ENCODE assay signal across 6 cellular contexts in the genomic region with DNA sequence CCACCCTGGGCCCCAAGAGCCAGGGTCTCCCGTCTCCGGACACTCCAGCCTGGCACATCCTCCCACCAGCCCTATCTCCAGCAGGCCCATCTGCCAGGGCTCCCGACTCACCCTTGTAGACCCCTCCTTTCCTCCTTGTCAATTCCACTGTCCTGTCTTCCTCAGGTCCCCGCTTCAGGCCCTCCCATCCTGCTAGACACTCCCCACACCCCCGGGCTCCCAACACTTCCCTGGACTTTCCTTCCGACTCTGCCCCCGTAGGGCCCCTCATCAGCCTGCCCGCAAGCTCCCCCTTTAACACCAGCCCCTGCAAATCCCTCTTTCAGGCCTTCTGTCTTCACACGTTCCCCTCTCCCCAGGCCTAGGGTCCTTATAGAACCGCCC. TPM values are rescaled to one million over a fixed set of nuclear protein-coding genes. Genes with fewer than 3 reads are reported as not detected.
A peak's percentile ranks its signal among the peaks of the same experiment; 100 is the strongest.
DNase-seq lines count a peak whose midpoint lies in the region; ATAC-seq, FAIRE-seq and TF ChIP-seq lines count a peak whose summit lies in the region.

No MANE protein-coding gene starts in this region.

- H3K9me2 ChIP-seq in OCI-LY1 (ENCODE audit: low read depth, low read length), result no peaks in the 10 kb centered on the region

- H3K4me2 ChIP-seq in OCI-LY1 (ENCODE audit: low read length), result peak overlapping the region; percentile 86
- H3K4me2 ChIP-seq in smooth muscle cell, result peak overlapping the region; percentile 86

- peak overlapping the region; percentile 92; the same call in 1 of the 2 replicates for H3K9ac ChIP-seq in OCI-LY1 (ENCODE audit: low read length)
- no peak overlapping the region for H3K9ac ChIP-seq in smooth muscle cell (ENCODE audit: low read depth)
- H3K9ac ChIP-seq in kidney (ENCODE audit: low read length in 2 of 2), result no peak overlapping the region

- H3K4me3 Mint-ChIP-seq in effector memory CD8-positive, alpha-beta T cell, result peak overlapping the region; percentile 85 to 89

- H3K9me3 Mint-ChIP-seq in effector memory CD8-positive, alpha-beta T cell, result no peaks in the 10 kb centered on the region

- no peaks in the 10 kb centered on the region for H3K27me3 ChIP-seq in OCI-LY1 (ENCODE audit: insufficient read depth, low read length)
- H3K27me3 ChIP-seq in smooth muscle cell (ENCODE audit: low read depth), result no peaks in the 10 kb centered on the region

- H3K9me3 ChIP-seq in OCI-LY1 (ENCODE audit: low read length), result no peaks in the 10 kb centered on the region
- H3K9me3 ChIP-seq in smooth muscle cell (replicated peaks; ENCODE audit: low read depth), result no peaks in the 10 kb centered on the region
- no peaks in the 10 kb centered on the region for H3K9me3 ChIP-seq in kidney (ENCODE audit: control insufficient read depth in 1 of 2, low read length in 2 of 2)

- peaks cover 8 to 16% of the 10 kb centered on the region in 2 donors for H3K4me1 Mint-ChIP-seq in effector memory CD8-positive, alpha-beta T cell (ENCODE audit: low read depth in 2 of 2)

- H3K27ac Mint-ChIP-seq in effector memory CD8-positive, alpha-beta T cell, result peak overlapping the region; percentile 93 to 98

- no peaks in the 10 kb centered on the region for H3K27me3 Mint-ChIP-seq in effector memory CD8-positive, alpha-beta T cell

- H3K36me3 ChIP-seq in OCI-LY1 (ENCODE audit: insufficient read depth, low read length) (peaks cover 8% of the 10 kb centered on the region; the same call in 1 of the 2 replicates), smooth muscle cell (ENCODE audit: low read depth) (no peaks in the 10 kb centered on the region), kidney (ENCODE audit: control insufficient read depth in 1 of 2, insufficient read depth in 2 of 2, low read length in 2 of 2) (peaks cover 0 to 9% of the 10 kb centered on the region in 2 donors)

- H3K79me2 ChIP-seq in OCI-LY1 (ENCODE audit: insufficient read depth, low read length) (no peaks in the 10 kb centered on the region; the same call in 1 of the 2 replicates), smooth muscle cell (ENCODE audit: low read depth) (peaks cover 7% of the 10 kb centered on the region)

- ATAC-seq in effector memory CD8-positive, alpha-beta T cell (replicated peaks), result no peak
- ATAC-seq in HG02610 (IDR thresholded peaks at IDR 0.05; ENCODE audit: unreplicated experiment), result no peak

- DNase-seq in effector memory CD8-positive, alpha-beta T cell, result no peak
- DNase-seq in smooth muscle cell (lab: John Stamatoyannopoulos, UW; ENCODE audit: unreplicated experiment), result no peak
- DNase-seq in kidney, result no peak
- no peak for DNase-seq in NK-92 treated with Interleukin-12 subunit alpha and Interleukin-12 subunit beta, amount 100 ng/mL, for 24 hours (lab: John Stamatoyannopoulos, UW)

- no peak overlapping the region for H3K27ac ChIP-seq in OCI-LY1 (ENCODE audit: low read depth, low read length, poor library complexity, severe bottlenecking)
- H3K27ac ChIP-seq in smooth muscle cell (ENCODE audit: low read depth), result no peak overlapping the region
- no peak overlapping the region for H3K27ac ChIP-seq in kidney (ENCODE audit: low read depth in 2 of 2, low read length in 2 of 2)

- TF ChIP-seq CTCF in OCI-LY1 (IDR thresholded peaks at IDR 0.05; ENCODE audit: low read length) (no peak), smooth muscle cell (IDR thresholded peaks at IDR 0.05; ENCODE audit: borderline replicate concordance, insufficient read depth, poor library complexity, severe bottlenecking) (no peak), kidney (IDR thresholded peaks at IDR 0.05; ENCODE audit: borderline replicate concordance, extremely low read depth, insufficient read depth) (no peak)

- intact Hi-C loops in kidney (cut with DNase I), result no loop called here

- H2AFZ ChIP-seq in OCI-LY1 (ENCODE audit: low read length) (no peak overlapping the region), smooth muscle cell (ENCODE audit: low read depth) (no peak overlapping the region)

- peaks cover 20% of the 10 kb centered on the region for H3K36me3 Mint-ChIP-seq in effector memory CD8-positive, alpha-beta T cell (ENCODE audit: insufficient read depth)

- H3F3A ChIP-seq in OCI-LY1 (ENCODE audit: insufficient read depth, low read length) (no peaks in the 10 kb centered on the region), smooth muscle cell (ENCODE audit: low read depth) (no peaks in the 10 kb centered on the region)

- H4K20me1 ChIP-seq in OCI-LY1 (ENCODE audit: insufficient read depth, low read length) (no peaks in the 10 kb centered on the region), smooth muscle cell (ENCODE audit: low read depth) (no peaks in the 10 kb centered on the region)

- peak overlapping the region; percentile 97 for H3K4me3 ChIP-seq in OCI-LY1 (ENCODE audit: low read depth, low read length, poor library complexity, severe bottlenecking)
- peak overlapping the region; percentile 71 for H3K4me3 ChIP-seq in smooth muscle cell
- peak overlapping the region in 1 of 2 donors; percentile 64 for H3K4me3 ChIP-seq in kidney (ENCODE audit: low read length in 2 of 2)

- WGBS in smooth muscle cell (ENCODE audit: low lambda C conversion rate), result 83% methylated on average over 10 of the region's 10 CpGs

- peaks cover 17% of the 10 kb centered on the region for H3K4me1 ChIP-seq in OCI-LY1 (ENCODE audit: insufficient read depth, low read length, severe bottlenecking)
- no peaks in the 10 kb centered on the region for H3K4me1 ChIP-seq in smooth muscle cell (ENCODE audit: low read depth)
- H3K4me1 ChIP-seq in kidney (ENCODE audit: control insufficient read depth in 1 of 2, insufficient read depth in 1 of 2, low read depth in 1 of 2, low read length in 2 of 2), result peaks cover 0 to 4% of the 10 kb centered on the region in 2 donors

- no peak for FAIRE-seq in kidney (lab: Jason Lieb, UNC)

RNA-seq across cellular contexts. Expression of a gene that starts 1.1 kb away (rescaled TPM):
- total RNA-seq in smooth muscle cell (21.3 and 43.6 TPM in 2 replicates), kidney (24.0 TPM)
- polyA plus RNA-seq in smooth muscle cell (134 and 143 TPM in 2 replicates), kidney (ENCODE audit: insufficient read depth, low read depth, low replicate concordance) (47.9 TPM)

RNA-seq across cellular contexts. Expression of a gene that starts 7.0 kb away (rescaled TPM):
- total RNA-seq in smooth muscle cell (31.4 and 39.6 TPM in 2 replicates), kidney (67.4 TPM)
- polyA plus RNA-seq in smooth muscle cell (38.9 and 49.1 TPM in 2 replicates), kidney (ENCODE audit: insufficient read depth, low read depth, low replicate concordance) (72.4 TPM)

RNA-seq across cellular contexts. Expression of a gene that starts 13.9 kb away (rescaled TPM):
- 1.3 and 2.0 TPM in 2 replicates for total RNA-seq in smooth muscle cell
- 5.4 and 9.9 TPM in 2 replicates for polyA plus RNA-seq in smooth muscle cell
- 13.7 TPM for total RNA-seq in kidney
- 5.2 TPM for polyA plus RNA-seq in kidney (ENCODE audit: insufficient read depth, low read depth, low replicate concordance)

RNA-seq across cellular contexts. Expression of a gene that starts 29.5 kb away (rescaled TPM):
- total RNA-seq in smooth muscle cell (23.6 and 27.0 TPM in 2 replicates), kidney (47.3 TPM)
- polyA plus RNA-seq in smooth muscle cell (35.2 and 40.7 TPM in 2 replicates), kidney (ENCODE audit: insufficient read depth, low read depth, low replicate concordance) (32.8 TPM)

RNA-seq across cellular contexts. Expression of a gene that starts 50.8 kb away (rescaled TPM):
- total RNA-seq in smooth muscle cell (15.5 and 28.0 TPM in 2 replicates), kidney (20.4 TPM)
- polyA plus RNA-seq in smooth muscle cell (32.0 and 32.4 TPM in 2 replicates), kidney (ENCODE audit: insufficient read depth, low read depth, low replicate concordance) (21.4 TPM)
